Comparison of ENCODE assay signal across 1 cellular context in the genomic region with DNA sequence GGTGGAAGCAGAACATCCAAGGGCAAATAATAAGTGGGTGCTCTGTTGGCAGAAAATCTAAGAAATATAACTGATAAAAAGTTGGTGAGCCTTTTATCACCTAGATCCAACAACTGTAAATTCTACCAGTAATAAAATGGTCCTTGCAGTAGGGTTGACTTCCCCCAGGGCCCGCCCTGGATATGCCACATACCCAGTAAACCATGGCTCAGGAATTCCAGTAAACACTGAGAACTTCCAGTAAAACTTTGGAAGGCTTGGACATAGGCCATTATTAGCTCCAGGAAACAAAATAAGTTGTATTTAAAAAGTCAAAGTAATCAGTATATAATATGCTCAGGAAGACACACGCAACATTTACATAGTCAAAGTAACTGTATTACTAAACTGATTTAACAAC.
TF ChIP-seq lines count a peak whose summit lies in the region.

No MANE protein-coding gene starts in this region.

TF ChIP-seq in H1, 55 proteins besides CTCF, POLR2A, EP300 and RAD21:
- no peak for TF ChIP-seq BRCA1 (IDR thresholded peaks at IDR 0.05; ENCODE audit: low read depth, low read length)
- TF ChIP-seq CBX8 (IDR thresholded peaks at IDR 0.05; ENCODE audit: borderline replicate concordance, low read depth, low read length), result no peak
- TF ChIP-seq ASH2L (IDR thresholded peaks at IDR 0.05; ENCODE audit: low read length), result no peak
- TF ChIP-seq, protein P1, sequence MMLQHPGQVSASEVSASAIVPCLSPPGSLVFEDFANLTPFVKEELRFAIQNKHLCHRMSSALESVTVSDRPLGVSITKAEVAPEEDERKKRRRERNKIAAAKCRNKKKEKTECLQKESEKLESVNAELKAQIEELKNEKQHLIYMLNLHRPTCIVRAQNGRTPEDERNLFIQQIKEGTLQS (IDR thresholded peaks at IDR 0.05; ENCODE audit: insufficient read depth, low read depth, low read length), result no peak
- no peak for TF ChIP-seq EZH2 (IDR thresholded peaks at IDR 0.05; ENCODE audit: low read depth, low read length, severe bottlenecking)
- no peak for TF ChIP-seq KDM1A (IDR thresholded peaks at IDR 0.05; ENCODE audit: borderline replicate concordance, low read length)
- no peak for TF ChIP-seq SAP30 (IDR thresholded peaks at IDR 0.05; ENCODE audit: insufficient read depth, insufficient replicate concordance, low read length)
- no peak for TF ChIP-seq JUND (IDR thresholded peaks at IDR 0.05; ENCODE audit: low read length)
- no peak for TF ChIP-seq RFX5 (IDR thresholded peaks at IDR 0.05; ENCODE audit: borderline replicate concordance, low read depth, low read length)
- no peak for TF ChIP-seq SIN3A (conservative IDR thresholded peaks at IDR 0.05 in 1 of 2, IDR thresholded peaks at IDR 0.05 in 1 of 2; ENCODE audit: low read depth in 1 of 2, low read length in 2 of 2)
- no peak for TF ChIP-seq CREB1 (IDR thresholded peaks at IDR 0.05)
- no peak for TF ChIP-seq TCF12 (IDR thresholded peaks at IDR 0.05; ENCODE audit: low read depth, low read length)
- TF ChIP-seq CHD2 (IDR thresholded peaks at IDR 0.05; ENCODE audit: low read length), result no peak
- no peak for TF ChIP-seq YY1 (IDR thresholded peaks at IDR 0.05; ENCODE audit: low read depth, low read length)
- TF ChIP-seq FOSL1 (IDR thresholded peaks at IDR 0.05; ENCODE audit: insufficient read depth, low read depth, low read length), result no peak
- no peak for TF ChIP-seq SIRT6 (IDR thresholded peaks at IDR 0.05; ENCODE audit: low read length)
- no peak for TF ChIP-seq POU5F1 (IDR thresholded peaks at IDR 0.05; ENCODE audit: low read depth, low read length)
TF ChIP-seq in H1: peak in this region for 0.
